9 cellular contexts compared by ENCODE assay signal in the genomic region with DNA sequence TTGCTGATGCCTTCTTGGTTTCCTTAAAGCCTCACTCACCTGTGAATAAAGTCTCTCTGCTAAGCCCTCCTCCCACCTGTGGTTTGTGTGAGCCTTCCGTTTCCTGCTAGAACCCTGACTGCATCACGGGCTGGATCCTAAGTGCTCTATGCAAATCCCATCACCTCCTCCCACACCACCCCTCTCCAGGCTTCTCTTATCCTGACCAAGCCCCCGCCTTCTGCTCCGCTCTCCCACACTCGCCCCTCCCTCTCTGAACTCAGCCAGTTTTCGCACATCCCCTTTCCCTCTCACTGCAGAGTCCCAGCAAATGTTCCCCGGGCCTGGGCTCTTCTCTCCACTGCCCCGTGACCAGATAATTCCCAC. TPM values are rescaled to one million over a fixed set of nuclear protein-coding genes. Genes with fewer than 3 reads are reported as not detected.
DNase-seq lines count a peak whose midpoint lies in the region; ATAC-seq and TF ChIP-seq lines count a peak whose summit lies in the region.
"Had no signal": no experiment of that assay in that cellular context is flagged by ENCODE, and none has a peak within 500 bp of the region (broad histone marks: within the 10 kb centered on the region; RNA-seq: fewer than 3 reads in every experiment).

No MANE protein-coding gene starts in this region.

- peaks cover 7% of the 10 kb centered on the region for H3K27me3 Mint-ChIP-seq in H9 (ENCODE audit: low read depth)
- peaks cover 4% of the 10 kb centered on the region for H3K27me3 Mint-ChIP-seq in activated naive CD8-positive, alpha-beta T cell treated with anti-CD3 and anti-CD28 coated beads for 36 hours
- H3K27me3 Mint-ChIP-seq in naive thymus-derived CD8-positive, alpha-beta T cell = peaks cover 0 to 5% (median 0%) of the 10 kb centered on the region in 5 donors

- H3K56ac ChIP-seq in H9 (ENCODE audit: insufficient read length, low read depth, low read length) = no peak overlapping the region

- no peak overlapping the region for H3K23ac ChIP-seq in H9 (ENCODE audit: insufficient read length, low read depth, low read length)

- peaks cover 55% of the 10 kb centered on the region in 2 experiments for H3K4me1 Mint-ChIP-seq in H9
- peaks cover 15% of the 10 kb centered on the region for H3K4me1 Mint-ChIP-seq in activated naive CD8-positive, alpha-beta T cell treated with anti-CD3 and anti-CD28 coated beads for 36 hours
- H3K4me1 Mint-ChIP-seq in naive thymus-derived CD8-positive, alpha-beta T cell = peaks cover 14 to 21% (median 19%) of the 10 kb centered on the region in 4 donors

- DNase-seq in Daoy (ENCODE audit: low read depth) (peak; percentile 6), H9 (peak; percentile 98), NCI-H446 (lab: John Stamatoyannopoulos, UW) (no peak), SW480 (ENCODE audit: low spot score) (no peak)
- peak; percentile 16 for DNase-seq in activated naive CD8-positive, alpha-beta T cell treated with anti-CD3 and anti-CD28 coated beads for 36 hours
- peak in 1 of 10 donors; percentile 7 for DNase-seq in naive thymus-derived CD8-positive, alpha-beta T cell
- DNase-seq: heart right ventricle had no signal

- no peak overlapping the region for H3T11ph ChIP-seq in H9 (ENCODE audit: low read length)

- peak overlapping the region; percentile 70 to 96 (median 92); a peak in 6 of 7 replicates for H3K27ac Mint-ChIP-seq in H9
- H3K27ac Mint-ChIP-seq in activated naive CD8-positive, alpha-beta T cell treated with anti-CD3 and anti-CD28 coated beads for 36 hours = no peak overlapping the region
- H3K27ac Mint-ChIP-seq in naive thymus-derived CD8-positive, alpha-beta T cell = peak overlapping the region in 5 of 10 donors; percentile 17 to 79 (median 52)

- 0 out of 3 replicates have a peak, but pooled peaks have one; percentile 22 for TF ChIP-seq CTCF in H9 (conservative IDR thresholded peaks at IDR 0.05)

- peak overlapping the region; percentile 59 to 72 for H3K4me3 Mint-ChIP-seq in H9
- H3K4me3 Mint-ChIP-seq in activated naive CD8-positive, alpha-beta T cell treated with anti-CD3 and anti-CD28 coated beads for 36 hours = peak overlapping the region; percentile 42
- H3K4me3 Mint-ChIP-seq in naive thymus-derived CD8-positive, alpha-beta T cell = peak overlapping the region; percentile 64 to 81 (median 68)

- ATAC-seq in naive thymus-derived CD8-positive, alpha-beta T cell = peak; percentile 58 to 62
- ATAC-seq in HG03460 (IDR thresholded peaks at IDR 0.05; ENCODE audit: unreplicated experiment) = no peak

- H2AK5ac ChIP-seq in H9 (ENCODE audit: insufficient read length, low read length) = no peak overlapping the region

- H2BK120ac ChIP-seq in H9 (ENCODE audit: low read depth, low read length, poor library complexity, severe bottlenecking) = no peak overlapping the region

- no peak overlapping the region for H3K18ac ChIP-seq in H9 (ENCODE audit: insufficient read length, low read depth, low read length)

- H3K4me2 ChIP-seq in H9 (ENCODE audit: insufficient read depth, insufficient read length, low read length) = peak overlapping the region; percentile 28

- no peak overlapping the region for H2BK15ac ChIP-seq in H9 (ENCODE audit: low read depth, low read length)

- no peak overlapping the region for H3K4ac ChIP-seq in H9 (ENCODE audit: low read depth, low read length)

- no peaks in the 10 kb centered on the region; a peak in 2 of 5 replicates for H3K9me3 Mint-ChIP-seq in H9
- no peaks in the 10 kb centered on the region for H3K9me3 Mint-ChIP-seq in activated naive CD8-positive, alpha-beta T cell treated with anti-CD3 and anti-CD28 coated beads for 36 hours
- no peaks in the 10 kb centered on the region for H3K9me3 Mint-ChIP-seq in naive thymus-derived CD8-positive, alpha-beta T cell

- H2BK5ac ChIP-seq in H9 (ENCODE audit: insufficient read length, low read length) = no peak overlapping the region

- H3K4me1 ChIP-seq in H9 (ENCODE audit: insufficient read depth, low read length) = peaks cover 8% of the 10 kb centered on the region; the same call in 1 of the 2 replicates

- H4K8ac ChIP-seq in H9 (replicated peaks; ENCODE audit: insufficient read length, low read depth, low read length) = no peak overlapping the region

- no peaks in the 10 kb centered on the region for H3K9me3 ChIP-seq in H9 (ENCODE audit: control insufficient read depth, low read depth, low read length)
- H3K9me3 ChIP-seq: heart right ventricle, neutrophil had no signal

- H3K27me3 ChIP-seq in H9 (ENCODE audit: insufficient read depth, low read length) = no peaks in the 10 kb centered on the region

- no peaks in the 10 kb centered on the region for H3K36me3 Mint-ChIP-seq in H9 (ENCODE audit: insufficient read depth in 1 of 3, low read depth in 3 of 3)
- H3K36me3 Mint-ChIP-seq in activated naive CD8-positive, alpha-beta T cell treated with anti-CD3 and anti-CD28 coated beads for 36 hours = no peaks in the 10 kb centered on the region
- H3K36me3 Mint-ChIP-seq in naive thymus-derived CD8-positive, alpha-beta T cell = no peaks in the 10 kb centered on the region

- no peak overlapping the region for H2BK20ac ChIP-seq in H9 (ENCODE audit: low read depth, low read length, poor library complexity, severe bottlenecking)

- H4K91ac ChIP-seq in H9 (ENCODE audit: insufficient read length, low read depth, low read length) = no peak overlapping the region

- no peak overlapping the region for H2BK12ac ChIP-seq in H9 (ENCODE audit: insufficient read length, low read depth, low read length)

- no peak overlapping the region for H3K27ac ChIP-seq in H9 (ENCODE audit: insufficient read length, low read depth, low read length)
- H3K27ac ChIP-seq: heart right ventricle, neutrophil had no signal

- H3K23me2 ChIP-seq in H9 (ENCODE audit: insufficient read length, low read depth, low read length, poor library complexity, severe bottlenecking) = peaks cover 3% of the 10 kb centered on the region

- H4K5ac ChIP-seq in H9 (ENCODE audit: insufficient read length, low read depth, low read length) = no peak overlapping the region

- no peaks in the 10 kb centered on the region for H3K79me2 ChIP-seq in H9 (ENCODE audit: insufficient read depth, low read length)

- H3K14ac ChIP-seq in H9 (ENCODE audit: insufficient read depth, low read length) = no peak overlapping the region

- no peaks in the 10 kb centered on the region for H4K20me1 ChIP-seq in H9 (ENCODE audit: control insufficient read depth, insufficient read depth, insufficient read length)

- H3K9ac ChIP-seq in H9 (ENCODE audit: extremely low read depth, insufficient read length, low read length) = no peak overlapping the region

- H3K79me1 ChIP-seq in H9 (ENCODE audit: insufficient read depth, low read depth, low read length, poor library complexity, severe bottlenecking) = no peaks in the 10 kb centered on the region

- H2AFZ ChIP-seq in H9 (ENCODE audit: low read length) = no peak overlapping the region

- POLR2A ChIA-PET in naive thymus-derived CD8-positive, alpha-beta T cell (lab: Charles Lee) = no interaction called here

- no CpG with 5 or more reads among the region's 8 CpGs for WGBS in H9 (ENCODE audit: extremely low coverage, insufficient read length, low lambda C conversion rate)

RNA-seq across cellular contexts. Expression of a gene that starts 51.8 kb away (rescaled TPM):
- 70.6 and 108 TPM in 2 replicates for total RNA-seq in Daoy (2014; rRNA removed; shearing (Covaris generic))
- 91.6 and 92.5 TPM in 2 replicates for total RNA-seq in H9 (2021)
- 1 to 10 TPM; 4.8 to 5.7 TPM for total RNA-seq in activated naive CD8-positive, alpha-beta T cell treated with anti-CD3 and anti-CD28 coated beads for 36 hours
- not detected for total RNA-seq in naive thymus-derived CD8-positive, alpha-beta T cell
- polyA plus RNA-seq in naive thymus-derived CD8-positive, alpha-beta T cell = under 1 TPM in 1 of 3 donors, not detected in 2; 0.27 TPM

Comparison
In these comparisons a context has a peak if more than half of its experiments do, and no peak if none do; other contexts are left out.
1. DNase-seq: peak in Daoy (single experiment), H9 (single experiment) and activated naive CD8-positive, alpha-beta T cell treated with anti-CD3 and anti-CD28 coated beads for 36 hours (single experiment); none in NCI-H446 (0 of 2) and SW480 (single experiment).
2. RNA of a gene that starts 51.8 kb away (total RNA-seq): 91.6 to 92.5 TPM in H9 and 70.6 to 108 TPM in Daoy; 4.8 to 5.7 TPM in activated naive CD8-positive, alpha-beta T cell treated with anti-CD3 and anti-CD28 coated beads for 36 hours and not detected in naive thymus-derived CD8-positive, alpha-beta T cell; every median in the first group is over 10 times any median in the second.
3. Peak in every context shown above with its lines, with median percentiles within 50 percentile points of each other: H3K4me3 Mint-ChIP-seq.